ENCODE assay signal across 26 cellular contexts in genomic region chr16:23014592-23014991, GRCh38.
DNase-seq lines count a peak whose midpoint lies in the region; ATAC-seq and TF ChIP-seq lines count a peak whose summit lies in the region.
"Had no signal": no experiment of that assay in that cellular context is flagged by ENCODE, and none has a peak within 500 bp of the region (broad histone marks: within the 10 kb centered on the region; RNA-seq: fewer than 3 reads in every experiment).

No MANE protein-coding gene starts in this region.

- no peaks in the 10 kb centered on the region for H4K20me1 ChIP-seq in hepatocyte (ENCODE audit: insufficient read depth, poor library complexity, severe bottlenecking)

- H3K4me3 Mint-ChIP-seq in activated CD4-positive, alpha-beta memory T cell treated with anti-CD3 and anti-CD28 coated beads for 36 hours, result no peak overlapping the region
- no peak overlapping the region for H3K4me3 Mint-ChIP-seq in activated CD4-positive, alpha-beta memory T cell treated with anti-CD3 and anti-CD28 coated beads, Interleukin-2, amount 10 ng/mL, durations not matched to agents 7 days and 5 days
- H3K4me3 Mint-ChIP-seq: activated CD8-positive, alpha-beta memory T cell treated with anti-CD3 and anti-CD28 coated beads, Interleukin-2, amount 10 ng/mL, durations not matched to agents 7 days and 5 days; activated naive CD8-positive, alpha-beta T cell treated with anti-CD3 and anti-CD28 coated beads, Interleukin-2, amount 10 ng/mL, durations not matched to agents 7 days and 5 days; activated T-helper 1 cell treated with anti-CD3 and anti-CD28 coated beads, Interleukin-12 subunit alpha, Interleukin-12 subunit beta, Interleukin-2, Interleukin-4 antibody, amounts not matched to agents 30 ng/mL and 10 ng/mL and 1 ng/mL, durations not matched to agents 14 hours and 24 hours and 36 hours; brain; neural progenitor cell; stimulated activated memory B cell treated with anti-CD40 and anti-IgM and Interleukin-4, amounts not matched to agents 10 μg/mL and 1 μg/mL and 100 μg/mL, for 72 hours had no signal

- H3K9me3 Mint-ChIP-seq in activated CD4-positive, alpha-beta memory T cell treated with anti-CD3 and anti-CD28 coated beads for 36 hours, result no peaks in the 10 kb centered on the region
- H3K9me3 Mint-ChIP-seq in activated CD4-positive, alpha-beta memory T cell treated with anti-CD3 and anti-CD28 coated beads, Interleukin-2, amount 10 ng/mL, durations not matched to agents 7 days and 5 days, result no peaks in the 10 kb centered on the region
- H3K9me3 Mint-ChIP-seq: activated naive CD8-positive, alpha-beta T cell treated with anti-CD3 and anti-CD28 coated beads, Interleukin-2, amount 10 ng/mL, durations not matched to agents 7 days and 5 days; activated T-helper 1 cell treated with anti-CD3 and anti-CD28 coated beads, Interleukin-12 subunit alpha, Interleukin-12 subunit beta, Interleukin-2, Interleukin-4 antibody, amounts not matched to agents 30 ng/mL and 10 ng/mL and 1 ng/mL, durations not matched to agents 14 hours and 24 hours and 36 hours; brain; neural progenitor cell; stimulated activated memory B cell treated with anti-CD40 and anti-IgM and Interleukin-4, amounts not matched to agents 10 μg/mL and 1 μg/mL and 100 μg/mL, for 72 hours had no signal

- ATAC-seq in GM21360 (IDR thresholded peaks at IDR 0.05; ENCODE audit: unreplicated experiment) (no peak), HG03159 (IDR thresholded peaks at IDR 0.05; ENCODE audit: unreplicated experiment) (no peak)
- ATAC-seq: activated CD8-positive, alpha-beta memory T cell treated with anti-CD3 and anti-CD28 coated beads, Interleukin-2, amount 10 ng/mL, durations not matched to agents 7 days and 5 days; left ventricle myocardium superior; stimulated activated memory B cell treated with anti-CD40 and anti-IgM and Interleukin-4, amounts not matched to agents 10 μg/mL and 1 μg/mL and 100 μg/mL, for 72 hours had no signal

- peaks cover 11% of the 10 kb centered on the region for H3K27me3 Mint-ChIP-seq in activated CD4-positive, alpha-beta memory T cell treated with anti-CD3 and anti-CD28 coated beads for 36 hours
- no peaks in the 10 kb centered on the region for H3K27me3 Mint-ChIP-seq in activated CD4-positive, alpha-beta memory T cell treated with anti-CD3 and anti-CD28 coated beads, Interleukin-2, amount 10 ng/mL, durations not matched to agents 7 days and 5 days

- H3K9me3 ChIP-seq in hepatocyte (ENCODE audit: low read depth), result no peaks in the 10 kb centered on the region
- H3K9me3 ChIP-seq: SJSA1 had no signal

- no peaks in the 10 kb centered on the region for H3K4me1 ChIP-seq in hepatocyte (ENCODE audit: insufficient read depth)
- H3K4me1 ChIP-seq: neural progenitor cell, SJSA1 had no signal

- H3K4me2 ChIP-seq in hepatocyte, result no peak overlapping the region
- H3K4me2 ChIP-seq: KMS-11, neural progenitor cell had no signal

- H3K36me3 Mint-ChIP-seq in activated CD4-positive, alpha-beta memory T cell treated with anti-CD3 and anti-CD28 coated beads for 36 hours, result no peaks in the 10 kb centered on the region
- H3K36me3 Mint-ChIP-seq in activated CD4-positive, alpha-beta memory T cell treated with anti-CD3 and anti-CD28 coated beads, Interleukin-2, amount 10 ng/mL, durations not matched to agents 7 days and 5 days (ENCODE audit: low read depth), result no peaks in the 10 kb centered on the region
- H3K36me3 Mint-ChIP-seq: activated CD8-positive, alpha-beta memory T cell treated with anti-CD3 and anti-CD28 coated beads, Interleukin-2, amount 10 ng/mL, durations not matched to agents 7 days and 5 days; activated naive CD8-positive, alpha-beta T cell treated with anti-CD3 and anti-CD28 coated beads, Interleukin-2, amount 10 ng/mL, durations not matched to agents 7 days and 5 days; brain; neural progenitor cell; stimulated activated memory B cell treated with anti-CD40 and anti-IgM and Interleukin-4, amounts not matched to agents 10 μg/mL and 1 μg/mL and 100 μg/mL, for 72 hours had no signal

- TF ChIP-seq CTCF in hepatocyte (IDR thresholded peaks at IDR 0.05; ENCODE audit: poor library complexity), result no peak

- no peak overlapping the region for H3K4me3 ChIP-seq in Jurkat, Clone E6-1 (ENCODE audit: low read length)
- no peak overlapping the region for H3K4me3 ChIP-seq in hepatocyte
- H3K4me3 ChIP-seq: neural progenitor cell, SJSA1 had no signal

- no peaks in the 10 kb centered on the region for H3K27me3 ChIP-seq in hepatocyte
- H3K27me3 ChIP-seq: neural progenitor cell, SJSA1 had no signal

- POLR2A ChIA-PET in activated CD4-positive, alpha-beta memory T cell treated with anti-CD3 and anti-CD28 coated beads for 36 hours (lab: Charles Lee), result no interaction called here
- POLR2A ChIA-PET in activated CD4-positive, alpha-beta memory T cell treated with anti-CD3 and anti-CD28 coated beads, Interleukin-2, amount 10 ng/mL, durations not matched to agents 7 days and 5 days (lab: Charles Lee), result no interaction called here

- H3K27ac Mint-ChIP-seq in activated CD4-positive, alpha-beta memory T cell treated with anti-CD3 and anti-CD28 coated beads for 36 hours, result no peak overlapping the region
- H3K27ac Mint-ChIP-seq in activated CD4-positive, alpha-beta memory T cell treated with anti-CD3 and anti-CD28 coated beads, Interleukin-2, amount 10 ng/mL, durations not matched to agents 7 days and 5 days, result no peak overlapping the region
- H3K27ac Mint-ChIP-seq: activated CD8-positive, alpha-beta memory T cell treated with anti-CD3 and anti-CD28 coated beads, Interleukin-2, amount 10 ng/mL, durations not matched to agents 7 days and 5 days; activated naive CD8-positive, alpha-beta T cell treated with anti-CD3 and anti-CD28 coated beads, Interleukin-2, amount 10 ng/mL, durations not matched to agents 7 days and 5 days; activated T-helper 1 cell treated with anti-CD3 and anti-CD28 coated beads, Interleukin-12 subunit alpha, Interleukin-12 subunit beta, Interleukin-2, Interleukin-4 antibody, amounts not matched to agents 30 ng/mL and 10 ng/mL and 1 ng/mL, durations not matched to agents 14 hours and 24 hours and 36 hours; brain; neural progenitor cell; progenitor cell of endocrine pancreas; stimulated activated memory B cell treated with anti-CD40 and anti-IgM and Interleukin-4, amounts not matched to agents 10 μg/mL and 1 μg/mL and 100 μg/mL, for 72 hours had no signal

- H3K4me1 Mint-ChIP-seq in activated CD4-positive, alpha-beta memory T cell treated with anti-CD3 and anti-CD28 coated beads for 36 hours (ENCODE audit: low read depth), result peaks cover 2% of the 10 kb centered on the region
- peaks cover 3% of the 10 kb centered on the region for H3K4me1 Mint-ChIP-seq in activated CD4-positive, alpha-beta memory T cell treated with anti-CD3 and anti-CD28 coated beads, Interleukin-2, amount 10 ng/mL, durations not matched to agents 7 days and 5 days
- H3K4me1 Mint-ChIP-seq: activated naive CD8-positive, alpha-beta T cell treated with anti-CD3 and anti-CD28 coated beads, Interleukin-2, amount 10 ng/mL, durations not matched to agents 7 days and 5 days; neural progenitor cell had no signal

- WGBS in hepatocyte (ENCODE audit: low lambda C conversion rate, missing lambda C conversion rate), result 73% methylated on average over 2 of the region's 2 CpGs

- H3K36me3 ChIP-seq in hepatocyte (replicated peaks; ENCODE audit: insufficient read depth, low read depth), result no peaks in the 10 kb centered on the region
- H3K36me3 ChIP-seq: neural progenitor cell, SJSA1 had no signal

- no peak overlapping the region for H3K27ac ChIP-seq in hepatocyte
- H3K27ac ChIP-seq: KMS-11, neural progenitor cell, SJSA1 had no signal

- no peaks in the 10 kb centered on the region for H3K9me2 ChIP-seq in hepatocyte (replicated peaks; ENCODE audit: insufficient read depth)

- H2AFZ ChIP-seq in hepatocyte, result no peak overlapping the region
- H2AFZ ChIP-seq: neural progenitor cell had no signal

- CTCF ChIA-PET in activated CD4-positive, alpha-beta memory T cell treated with anti-CD3 and anti-CD28 coated beads for 36 hours (lab: Charles Lee), result no interaction called here
- CTCF ChIA-PET in activated CD4-positive, alpha-beta memory T cell treated with anti-CD3 and anti-CD28 coated beads, Interleukin-2, amount 10 ng/mL, durations not matched to agents 7 days and 5 days (lab: Charles Lee), result no interaction called here

- intact Hi-C loops in activated CD4-positive, alpha-beta memory T cell treated with anti-CD3 and anti-CD28 coated beads for 36 hours (cut with micrococcal nuclease), result no loop called here

- DNase-seq in activated CD4-positive, alpha-beta memory T cell treated with anti-CD3 and anti-CD28 coated beads for 36 hours, result peak; percentile 9
- DNase-seq in activated CD4-positive, alpha-beta memory T cell treated with anti-CD3 and anti-CD28 coated beads, Interleukin-2, amount 10 ng/mL, durations not matched to agents 7 days and 5 days, result no peak
- peak; percentile 4 for DNase-seq in Jurkat, Clone E6-1 (ENCODE audit: low read depth, low spot score)
- DNase-seq in RPMI8226 (peak; percentile 14), kidney tubule cell (ENCODE audit: low spot score) (peak; percentile 42), hepatocyte (ENCODE audit: low spot score) (no peak)
- DNase-seq: activated CD4-positive, CD25-positive, alpha-beta regulatory T cell treated with anti-CD3 and anti-CD28 coated beads, Interleukin-2, amount 50 U/mL, for 72 hours; activated CD8-positive, alpha-beta memory T cell treated with anti-CD3 and anti-CD28 coated beads, Interleukin-2, amount 10 ng/mL, durations not matched to agents 7 days and 5 days; activated naive CD8-positive, alpha-beta T cell treated with anti-CD3 and anti-CD28 coated beads, Interleukin-2, amount 10 ng/mL, durations not matched to agents 7 days and 5 days; C1 segment of cervical spinal cord; glutamatergic neuron; left ventricle myocardium superior; NCI-H1417 treated with DMSO at 0.1 percent for 48 hours; NCI-H2171; NCI-H526; stimulated activated CD4-positive, alpha-beta T cell treated with anti-CD3 and anti-CD28 coated beads, Interleukin-1b, Interleukin-23, amount 100 ng/mL, for 48 hours; T-helper 2 cell had no signal

- H3K79me2 ChIP-seq in hepatocyte, result no peaks in the 10 kb centered on the region

Comparison
In these comparisons a context has a peak if more than half of its experiments do, and no peak if none do; other contexts are left out.
1. DNase-seq: peak in activated CD4-positive, alpha-beta memory T cell treated with anti-CD3 and anti-CD28 coated beads for 36 hours (single experiment), Jurkat, Clone E6-1 (single experiment), RPMI8226 (single experiment) and kidney tubule cell (single experiment); none in activated CD4-positive, alpha-beta memory T cell treated with anti-CD3 and anti-CD28 coated beads, Interleukin-2, amount 10 ng/mL, durations not matched to agents 7 days and 5 days (single experiment) and hepatocyte (single experiment).